ENCODE assay signal across 10 cellular contexts in genomic region chr2:197307933-197308521, GRCh38. TPM values are rescaled to one million over a fixed set of nuclear protein-coding genes. Genes with fewer than 3 reads are reported as not detected.
DNase-seq lines count a peak whose midpoint lies in the region; ATAC-seq and TF ChIP-seq lines count a peak whose summit lies in the region.
"Had no signal": no experiment of that assay in that cellular context is flagged by ENCODE, and none has a peak within 500 bp of the region (broad histone marks: within the 10 kb centered on the region; RNA-seq: fewer than 3 reads in every experiment).

No MANE protein-coding gene starts in this region.

- no peaks in the 10 kb centered on the region for H3K27me3 Mint-ChIP-seq in CD4-positive, alpha-beta memory T cell

- peak overlapping the region; percentile 86 to 95 (median 93) for H3K27ac Mint-ChIP-seq in CD4-positive, alpha-beta memory T cell

- no peaks in the 10 kb centered on the region for H3K9me3 Mint-ChIP-seq in CD4-positive, alpha-beta memory T cell

- peak in 3 of 5 donors; percentile 37 to 46 (median 39) for DNase-seq in CD4-positive, alpha-beta memory T cell
- DNase-seq in UCSD-AML1 (lab: John Stamatoyannopoulos, UW; ENCODE audit: unreplicated experiment) (peak; percentile 24), right lobe of liver (no peak), RWPE1 (ENCODE audit: low spot score) (no peak), SJCRH30 (no peak), cerebellum (ENCODE audit: low spot score) (no peak)

- peaks cover 8 to 38% of the 10 kb centered on the region in 2 donors for H3K36me3 Mint-ChIP-seq in CD4-positive, alpha-beta memory T cell

- CTCF ChIA-PET in CD4-positive, alpha-beta memory T cell (lab: Charles Lee; ENCODE audit: partially characterized antibody) = interaction anchor here (0.8 to 11.5 kb wide), 12 partner anchors 12 to 193 kb away, joined by 3 to 146 read pairs (median 41); no protein-coding TSS in a partner anchor
- CTCF ChIA-PET in RWPE1 (lab: Yijun Ruan, JAX) = interaction anchor here (0.6 kb wide), 1 partner anchor 19 kb away, joined by 4 read pairs; no protein-coding TSS in a partner anchor

- H3K27ac ChIP-seq in CD4-positive, alpha-beta memory T cell (ENCODE audit: low read depth, low read length) = peak overlapping the region; percentile 93
- peak overlapping the region; percentile 9 to 94 (median 41) for H3K27ac ChIP-seq in right lobe of liver
- no peak overlapping the region for H3K27ac ChIP-seq in RWPE1
- no peak overlapping the region for H3K27ac ChIP-seq in SJCRH30
- H3K27ac ChIP-seq: epithelial cell of prostate had no signal

- no peaks in the 10 kb centered on the region for H3K27me3 ChIP-seq in CD4-positive, alpha-beta memory T cell (ENCODE audit: insufficient read depth, low read length)
- no peaks in the 10 kb centered on the region for H3K27me3 ChIP-seq in right lobe of liver
- peaks cover 16% of the 10 kb centered on the region for H3K27me3 ChIP-seq in SJCRH30

- POLR2A ChIA-PET in CD4-positive, alpha-beta memory T cell (lab: Charles Lee; ENCODE audit: partially characterized antibody) = interaction anchor here (0.9 to 20.5 kb wide), 18 partner anchors 11 to 194 kb away, joined by 3 to 1065 read pairs (median 14); no protein-coding TSS in a partner anchor
- POLR2A ChIA-PET in RWPE1 (lab: Yijun Ruan, JAX; ENCODE audit: low non-redundant PET) = interaction anchor here (0.6 kb wide), 1 partner anchor 433 kb away, joined by 7 read pairs; no protein-coding TSS in a partner anchor

- peaks cover 52 to 81% (median 60%) of the 10 kb centered on the region in 4 donors for H3K4me1 Mint-ChIP-seq in CD4-positive, alpha-beta memory T cell

- peak overlapping the region; percentile 87 to 97 (median 95) for H3K4me3 Mint-ChIP-seq in CD4-positive, alpha-beta memory T cell

- no peak for TF ChIP-seq POLR2A in right lobe of liver (IDR thresholded peaks at IDR 0.05)

- intact Hi-C loops in CD4-positive, alpha-beta memory T cell (cut with micrococcal nuclease) = loop anchor here (1.0 to 2.0 kb wide), 4 partner anchors 15 to 102 kb away; no protein-coding TSS in a partner anchor
- intact Hi-C loops in right lobe of liver (cut with DNase I) = no loop called here

- H3K4me3 ChIP-seq in CD4-positive, alpha-beta memory T cell (ENCODE audit: low read length in 2 of 2) = peak overlapping the region; percentile 65 to 87
- H3K4me3 ChIP-seq in right lobe of liver (no peak overlapping the region), SJCRH30 (no peak overlapping the region)

- H3K36me3 ChIP-seq in CD4-positive, alpha-beta memory T cell (ENCODE audit: insufficient read depth, low read length) = no peaks in the 10 kb centered on the region
- H3K36me3 ChIP-seq in right lobe of liver (no peaks in the 10 kb centered on the region), SJCRH30 (no peaks in the 10 kb centered on the region)

- WGBS in right lobe of liver (ENCODE audit: insufficient coverage, low coverage, low lambda C conversion rate, missing lambda C conversion rate) = 62% methylated on average over 6 of the region's 7 CpGs

- ATAC-seq in GM21447 (IDR thresholded peaks at IDR 0.05; ENCODE audit: unreplicated experiment) = peak; percentile 25
- no peak for ATAC-seq in right lobe of liver
- ATAC-seq in HG02642 (IDR thresholded peaks at IDR 0.05; ENCODE audit: poor library complexity, unreplicated experiment) = no peak
- ATAC-seq: Panc1 had no signal

- peaks cover 68% of the 10 kb centered on the region for H3K4me1 ChIP-seq in CD4-positive, alpha-beta memory T cell (ENCODE audit: insufficient read depth, low read length)
- peaks cover 0 to 27% (median 0%) of the 10 kb centered on the region in 4 donors for H3K4me1 ChIP-seq in right lobe of liver
- H3K4me1 ChIP-seq in SJCRH30 = peaks cover 3% of the 10 kb centered on the region; the same call in 1 of the 2 replicates

- TF ChIP-seq CTCF in right lobe of liver (IDR thresholded peaks at IDR 0.05) (no peak), RWPE1 (conservative IDR thresholded peaks at IDR 0.05; ENCODE audit: low read depth) (no peak)

- no peaks in the 10 kb centered on the region for H3K9me3 ChIP-seq in CD4-positive, alpha-beta memory T cell (ENCODE audit: control insufficient read depth in 1 of 2, low read length in 2 of 2)
- H3K9me3 ChIP-seq in right lobe of liver (no peaks in the 10 kb centered on the region), SJCRH30 (replicated peaks) (no peaks in the 10 kb centered on the region)

RNA-seq across cellular contexts. Expression of gene ANKRD44, which starts 2.6 kb away (rescaled TPM):
- 100 to 1,000 TPM; 229 to 248 TPM for total RNA-seq in CD4-positive, alpha-beta memory T cell
- polyA plus RNA-seq in CD4-positive, alpha-beta memory T cell = 10 to 100 TPM; 51.5 to 87.9 TPM
- total RNA-seq in right lobe of liver (10 to 100 TPM in 4 of 6 experiments, 1 to 10 TPM in 2; 7.9 to 19.5 (median 13.3) TPM), cerebellum (84.9 TPM)
- 0.48 and 0.85 TPM in 2 replicates for total RNA-seq in SJCRH30 (2014; rRNA removed; shearing (Covaris generic))

Comparison
In these comparisons a context has a peak if more than half of its experiments do, and no peak if none do; other contexts are left out.
1. DNase-seq: peak in CD4-positive, alpha-beta memory T cell (3 of 5) and UCSD-AML1 (single experiment); none in right lobe of liver (0 of 3), RWPE1 (single experiment), SJCRH30 (0 of 2) and cerebellum (single experiment).
2. H3K27ac ChIP-seq: peak in CD4-positive, alpha-beta memory T cell (single experiment) and right lobe of liver (3 of 3); none in RWPE1 (single experiment) and SJCRH30 (single experiment).
3. H3K4me3 ChIP-seq: peak in CD4-positive, alpha-beta memory T cell (2 of 2); none in right lobe of liver (0 of 3) and SJCRH30 (single experiment).